ENCODE assay signal across 10 cellular contexts in the genomic region with DNA sequence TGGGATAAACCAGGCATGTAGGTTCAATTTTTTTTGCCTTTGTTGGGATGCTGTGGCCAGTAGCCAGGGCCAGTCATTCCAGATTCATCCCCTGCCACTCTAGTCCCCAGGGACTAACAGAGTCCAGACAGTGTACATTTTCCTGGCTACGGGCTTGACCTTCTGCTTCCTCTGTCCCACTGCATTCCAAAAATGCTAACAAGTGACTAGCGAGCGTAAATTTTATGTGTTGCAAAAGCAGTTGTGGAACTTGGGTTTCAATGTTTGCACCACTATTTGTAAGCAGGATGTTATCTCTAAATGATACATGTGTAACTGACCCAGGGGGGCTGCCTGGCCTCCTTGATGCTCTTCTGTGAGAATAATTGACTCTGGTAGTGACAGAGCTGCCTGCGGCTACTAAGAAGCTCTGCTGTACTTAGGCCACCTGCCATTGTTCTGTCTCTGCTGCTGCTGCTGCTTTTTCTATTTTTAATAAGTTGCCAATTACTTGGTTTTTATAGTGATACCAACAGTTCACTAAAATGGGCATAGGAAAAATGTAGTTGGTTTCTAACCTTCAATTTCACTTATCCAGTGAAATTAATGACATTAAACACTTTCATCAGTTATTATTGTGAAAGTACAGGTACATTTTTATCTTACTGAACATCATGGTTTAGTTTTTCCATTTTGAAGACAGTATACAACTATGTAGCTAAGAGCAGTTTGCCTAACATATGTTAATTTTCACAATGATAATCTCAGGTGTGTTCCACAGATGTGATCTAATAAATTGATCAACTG. TPM values are rescaled to one million over a fixed set of nuclear protein-coding genes. Genes with fewer than 3 reads are reported as not detected.
DNase-seq lines count a peak whose midpoint lies in the region; ATAC-seq and TF ChIP-seq lines count a peak whose summit lies in the region.
"Had no signal": no experiment of that assay in that cellular context is flagged by ENCODE, and none has a peak within 500 bp of the region (broad histone marks: within the 10 kb centered on the region; RNA-seq: fewer than 3 reads in every experiment).

No MANE protein-coding gene starts in this region.

- H3K27me3 Mint-ChIP-seq in HFFc6 (ENCODE audit: insufficient read depth), result no peaks in the 10 kb centered on the region
- H3K27me3 Mint-ChIP-seq in central memory CD8-positive, alpha-beta T cell, result no peaks in the 10 kb centered on the region

- H3K9me3 Mint-ChIP-seq in HFFc6, result no peaks in the 10 kb centered on the region
- H3K9me3 Mint-ChIP-seq in central memory CD8-positive, alpha-beta T cell, result no peaks in the 10 kb centered on the region

- TF ChIP-seq CTCF in AG04449 (IDR thresholded peaks at IDR 0.05; ENCODE audit: insufficient read depth, low read length, missing control alignments) (no peak), HFFc6 (IDR thresholded peaks at IDR 0.05) (no peak)

- POLR2A ChIA-PET in AG04449 (lab: Yijun Ruan, JAX), result no interaction called here

- CTCF ChIA-PET in AG04449 (lab: Yijun Ruan, JAX), result no interaction called here

- H3K27ac Mint-ChIP-seq in HFFc6, result peak overlapping the region; percentile 77
- peak overlapping the region; percentile 82 for H3K27ac Mint-ChIP-seq in central memory CD8-positive, alpha-beta T cell (ENCODE audit: low read depth)

- H3K4me3 ChIP-seq in AG04449 (ENCODE audit: low read depth, low read length), result no peak overlapping the region

- H3K4me3 Mint-ChIP-seq in HFFc6, result peak overlapping the region; percentile 58
- no peak overlapping the region for H3K4me3 Mint-ChIP-seq in central memory CD8-positive, alpha-beta T cell

- intact Hi-C loops in head of caudate nucleus (cut with DNase I), result no loop called here

- DNase-seq in AG04449 (ENCODE audit: low read depth, low spot score) (peak; percentile 59), HFFc6 (peak; percentile 69), lung microvascular endothelial cell (ENCODE audit: low read depth in 2 of 2) (peak; percentile 39 to 81), 8988T (no peak), head of caudate nucleus (no peak), COR-L47 (lab: John Stamatoyannopoulos, UW) (no peak)
- no peak for DNase-seq in central memory CD8-positive, alpha-beta T cell (ENCODE audit: low spot score in 2 of 2)
- DNase-seq: activated effector memory CD4-positive, alpha-beta T cell treated with anti-CD3 and anti-CD28 coated beads, Interleukin-2, amount 50 U/mL, for 16 hours; NCI-H524 had no signal

- H3K36me3 Mint-ChIP-seq in HFFc6 (ENCODE audit: low read depth), result no peaks in the 10 kb centered on the region; the same call in 1 of the 2 replicates
- peaks cover 3% of the 10 kb centered on the region for H3K36me3 Mint-ChIP-seq in central memory CD8-positive, alpha-beta T cell (ENCODE audit: insufficient read depth)

- peaks cover 38% of the 10 kb centered on the region for H3K4me1 Mint-ChIP-seq in HFFc6 (ENCODE audit: low read depth)
- H3K4me1 Mint-ChIP-seq in central memory CD8-positive, alpha-beta T cell, result peaks cover 49% of the 10 kb centered on the region

- ATAC-seq in central memory CD8-positive, alpha-beta T cell (replicated peaks; ENCODE audit: extremely low read depth, poor library complexity, severe bottlenecking), result no peak
- ATAC-seq in GM18861 (IDR thresholded peaks at IDR 0.05; ENCODE audit: unreplicated experiment), result no peak

RNA-seq across cellular contexts. Expression of gene TNRC6B, which starts 26.8 kb away (rescaled TPM):
- 10 to 100 TPM; 30.8 to 36.3 (median 34.3) TPM for total RNA-seq in HFFc6 (2021; fragmentation: NEBNext Ultra II Directional; extraction: Animal tissue kit (Norgen Biotek cat#: 25700))
- 11.6 and 14.3 TPM in 2 replicates for total RNA-seq in lung microvascular endothelial cell

Comparison
In these comparisons a context has a peak if more than half of its experiments do, and no peak if none do; other contexts are left out.
1. DNase-seq: peak in AG04449 (single experiment), HFFc6 (single experiment) and lung microvascular endothelial cell (2 of 2); none in central memory CD8-positive, alpha-beta T cell (0 of 2), 8988T (single experiment), head of caudate nucleus (0 of 42) and COR-L47 (single experiment).